Comparison of ENCODE assay signal across 14 cellular contexts in the genomic region with DNA sequence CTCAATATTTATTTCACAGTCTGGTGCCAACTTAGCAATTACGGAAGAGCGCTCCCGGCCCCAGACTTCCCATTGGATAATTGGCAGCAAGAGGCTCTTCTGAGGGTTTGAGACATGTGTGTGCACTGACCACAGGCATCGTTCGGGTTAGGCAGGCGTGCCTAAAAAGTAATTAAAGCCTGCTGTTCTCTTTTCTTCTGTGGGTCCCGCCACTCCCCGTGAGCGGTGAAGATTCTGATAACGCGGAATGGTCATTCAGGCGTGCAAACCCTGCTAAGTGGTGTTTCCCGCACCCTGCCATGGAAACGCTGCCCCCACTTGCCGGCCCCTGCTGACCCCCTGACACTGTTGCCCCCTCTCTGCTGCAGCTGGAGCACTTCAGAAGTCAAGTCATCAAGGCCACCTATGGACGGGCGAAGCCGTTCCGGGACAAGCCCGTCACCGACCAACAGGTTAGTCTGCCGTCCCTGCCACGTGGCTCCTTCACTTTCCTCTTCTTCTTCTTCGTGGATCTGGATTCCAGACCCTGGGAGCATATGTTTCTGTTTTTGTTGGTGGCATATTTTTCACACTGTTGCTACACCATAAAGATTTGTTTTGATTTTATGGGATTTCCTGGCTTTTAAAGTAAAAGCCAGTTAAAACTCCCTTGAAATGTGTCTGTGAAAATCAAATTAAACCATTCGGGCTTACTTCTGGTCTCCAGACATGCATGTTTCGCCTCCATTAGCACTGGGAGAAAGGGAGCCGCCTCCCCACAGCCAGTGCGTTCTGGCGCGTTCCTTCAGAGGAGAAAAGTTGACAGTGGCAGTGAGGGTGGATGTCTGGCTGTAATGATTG.
DNase-seq lines count a peak whose midpoint lies in the region; ATAC-seq and TF ChIP-seq lines count a peak whose summit lies in the region.
"Had no signal": no experiment of that assay in that cellular context is flagged by ENCODE, and none has a peak within 500 bp of the region (broad histone marks: within the 10 kb centered on the region; RNA-seq: fewer than 3 reads in every experiment).

No MANE protein-coding gene starts in this region.

- no peak overlapping the region for H3K9ac ChIP-seq in adipocyte (ENCODE audit: low read length)
- peak overlapping the region; percentile 27 for H3K9ac ChIP-seq in mucosa of stomach (ENCODE audit: low read length)

- no peaks in the 10 kb centered on the region for H3K36me3 Mint-ChIP-seq in natural killer cell

- no peak overlapping the region for H3K27ac Mint-ChIP-seq in natural killer cell

- H3K4me1 ChIP-seq in adipocyte (ENCODE audit: control insufficient read depth, insufficient read depth, low read length) (peaks cover 25% of the 10 kb centered on the region), mucosa of stomach (ENCODE audit: control insufficient read depth, insufficient read depth, low read length) (peaks cover 66% of the 10 kb centered on the region)

- intact Hi-C loops in natural killer cell (cut with micrococcal nuclease), result no loop called here

- H3K9me3 Mint-ChIP-seq in natural killer cell, result no peaks in the 10 kb centered on the region

- H3K4me3 Mint-ChIP-seq in natural killer cell, result no peak overlapping the region

- no peaks in the 10 kb centered on the region for H3K9me3 ChIP-seq in MG63
- H3K9me3 ChIP-seq in adipocyte (ENCODE audit: control insufficient read depth, low read length), result no peaks in the 10 kb centered on the region
- H3K9me3 ChIP-seq in mucosa of stomach (ENCODE audit: control insufficient read depth, low read length), result no peaks in the 10 kb centered on the region
- H3K9me3 ChIP-seq: ascending aorta had no signal

- H3K36me3 ChIP-seq in MG63, result no peaks in the 10 kb centered on the region
- no peaks in the 10 kb centered on the region for H3K36me3 ChIP-seq in adipocyte (ENCODE audit: control insufficient read depth, insufficient read depth, low read length, severe bottlenecking)
- H3K36me3 ChIP-seq in mucosa of stomach (ENCODE audit: control insufficient read depth, insufficient read depth, low read length), result no peaks in the 10 kb centered on the region
- H3K36me3 ChIP-seq: ascending aorta had no signal

- in situ Hi-C loops in GM13976 (cut with MboI; ENCODE audit: low sequenced_read_pairs, unreplicated experiment), result loop anchor here (5.0 to 25.0 kb wide), 2 partner anchors 100 to 410 kb away; a partner anchor contains a TSS

- peak; percentile 41 for DNase-seq in AG08396 (ENCODE audit: low spot score)
- DNase-seq in MG63, result peak; percentile 26
- peak; percentile 31 for DNase-seq in adipocyte (ENCODE audit: low read depth)
- no peak for DNase-seq in GM13976 (ENCODE audit: low spot score)
- DNase-seq in natural killer cell, result no peak
- no peak for DNase-seq in AML-193 (lab: John Stamatoyannopoulos, UW)
- DNase-seq: activated CD8-positive, alpha-beta memory T cell treated with anti-CD3 and anti-CD28 coated beads, Interleukin-2, amount 50 U/mL, for 4 hours; HCEC 1CT; MV-4-11; OCI-M1 had no signal

- H3K4me3 ChIP-seq in MG63 (no peak overlapping the region), adipocyte (ENCODE audit: low read length) (peak overlapping the region; percentile 3), mucosa of stomach (ENCODE audit: low read length) (no peak overlapping the region)
- H3K4me3 ChIP-seq: ascending aorta had no signal

- TF ChIP-seq CTCF in GM13976 (IDR thresholded peaks at IDR 0.05; ENCODE audit: borderline replicate concordance, control extremely low read depth, extremely low read depth, insufficient read depth, missing control alignments) (no peak), natural killer cell (IDR thresholded peaks at IDR 0.05) (no peak)

- no peaks in the 10 kb centered on the region for H3K27me3 ChIP-seq in MG63
- H3K27me3 ChIP-seq in adipocyte (replicated peaks; ENCODE audit: control insufficient read depth, insufficient read depth, low read length), result peaks cover 23% of the 10 kb centered on the region
- no peaks in the 10 kb centered on the region for H3K27me3 ChIP-seq in mucosa of stomach (ENCODE audit: control insufficient read depth, insufficient read depth, low read length)
- H3K27me3 ChIP-seq: ascending aorta had no signal

- no peaks in the 10 kb centered on the region for H3K27me3 Mint-ChIP-seq in natural killer cell (ENCODE audit: low read depth in 2 of 2)

- H3K4me1 Mint-ChIP-seq in natural killer cell, result peaks cover 21 to 43% of the 10 kb centered on the region in 2 donors

- ATAC-seq in GM19328 (IDR thresholded peaks at IDR 0.05; ENCODE audit: unreplicated experiment) (no peak), natural killer cell (no peak)
- ATAC-seq: esophagus mucosa had no signal

Comparison
In these comparisons a context has a peak if more than half of its experiments do, and no peak if none do; other contexts are left out.
1. DNase-seq: peak in AG08396 (single experiment), MG63 (single experiment) and adipocyte (single experiment); none in GM13976 (single experiment), natural killer cell (single experiment) and AML-193 (0 of 2).